1 cellular context compared by ENCODE assay signal in genomic region chr16:84699147-84699711, GRCh38.
A peak's percentile ranks its signal among the peaks of the same experiment; 100 is the strongest.
TF ChIP-seq lines count a peak whose summit lies in the region.

No MANE protein-coding gene starts in this region.

TF ChIP-seq in HepG2, 621 proteins besides CTCF, POLR2A, EP300 and RAD21 (continued from another document and continues in another):
- TF ChIP-seq KLF6 (CRISPR knock-in tag; IDR thresholded peaks at IDR 0.05) (0 out of 2 replicates have a peak, but pooled peaks have one; percentile 73), SMAD9 (CRISPR knock-in tag; IDR thresholded peaks at IDR 0.05) (peak; percentile 54; the same call in 1 of the 2 replicates), SMAD3 (CRISPR knock-in tag; IDR thresholded peaks at IDR 0.05) (0 out of 2 replicates have a peak, but pooled peaks have one; percentile 68), ZNF317 (CRISPR knock-in tag; IDR thresholded peaks at IDR 0.05) (peak; percentile 58; the same call in 1 of the 2 replicates), ZNF605 (CRISPR knock-in tag; IDR thresholded peaks at IDR 0.05) (peak; percentile 82; the same call in 1 of the 2 replicates), STAT6 (CRISPR knock-in tag; IDR thresholded peaks at IDR 0.05; ENCODE audit: borderline replicate concordance) (peak; percentile 80; the same call in 1 of the 2 replicates), MEIS1 (CRISPR knock-in tag; IDR thresholded peaks at IDR 0.05; ENCODE audit: borderline replicate concordance) (peak; percentile 93), KDM2A (CRISPR knock-in tag; IDR thresholded peaks at IDR 0.05; ENCODE audit: borderline replicate concordance, low read depth) (no peak; the same call in 1 of the 2 replicates), SMAD1 (CRISPR knock-in tag; IDR thresholded peaks at IDR 0.05; ENCODE audit: borderline replicate concordance, low read depth) (0 out of 2 replicates have a peak, but pooled peaks have one; percentile 68), THAP9 (CRISPR knock-in tag; IDR thresholded peaks at IDR 0.05; ENCODE audit: borderline replicate concordance) (peak; percentile 83), IRF2 (CRISPR knock-in tag; IDR thresholded peaks at IDR 0.05) (0 out of 2 replicates have a peak, but pooled peaks have one; percentile 9), MTA1 (CRISPR knock-in tag; IDR thresholded peaks at IDR 0.05; ENCODE audit: borderline replicate concordance) (no peak), ZZZ3 (CRISPR knock-in tag; IDR thresholded peaks at IDR 0.05; ENCODE audit: borderline replicate concordance) (peak; percentile 69), ZNF674 (CRISPR knock-in tag; IDR thresholded peaks at IDR 0.05; ENCODE audit: low read depth) (0 out of 2 replicates have a peak, but pooled peaks have one; percentile 59), TARDBP (CRISPR knock-in tag; IDR thresholded peaks at IDR 0.05) (no peak), HOXA5 (CRISPR knock-in tag; IDR thresholded peaks at IDR 0.05) (peak; percentile 84), ZNF430 (CRISPR knock-in tag; IDR thresholded peaks at IDR 0.05) (peak; percentile 63; the same call in 1 of the 2 replicates), ESRRA (CRISPR knock-in tag; IDR thresholded peaks at IDR 0.05; ENCODE audit: low read depth) (peak; percentile 39; the same call in 1 of the 2 replicates), ZNF230 (CRISPR knock-in tag; IDR thresholded peaks at IDR 0.05) (peak; percentile 49; the same call in 1 of the 2 replicates), MAX (IDR thresholded peaks at IDR 0.05) (peak; percentile 63; the same call in 1 of the 2 replicates), RBAK (CRISPR knock-in tag; IDR thresholded peaks at IDR 0.05) (no peak), TBX3 (IDR thresholded peaks at IDR 0.05; ENCODE audit: borderline replicate concordance) (peak; percentile 15; the same call in 1 of the 2 replicates), ZNF333 (CRISPR knock-in tag; IDR thresholded peaks at IDR 0.05; ENCODE audit: borderline replicate concordance) (0 out of 2 replicates have a peak, but pooled peaks have one; percentile 80), ZNF446 (CRISPR knock-in tag; IDR thresholded peaks at IDR 0.05) (peak; percentile 81; the same call in 1 of the 2 replicates), ZNF33B (CRISPR knock-in tag; IDR thresholded peaks at IDR 0.05) (peak; percentile 93; the same call in 1 of the 2 replicates), SATB2 (CRISPR knock-in tag; IDR thresholded peaks at IDR 0.05) (peak; percentile 81; the same call in 1 of the 2 replicates), ZFP36L2 (CRISPR knock-in tag; IDR thresholded peaks at IDR 0.05) (no peak), ZNF30 (CRISPR knock-in tag; IDR thresholded peaks at IDR 0.05) (0 out of 2 replicates have a peak, but pooled peaks have one; percentile 30), AKNA (CRISPR knock-in tag; IDR thresholded peaks at IDR 0.05; ENCODE audit: borderline replicate concordance) (0 out of 2 replicates have a peak, but pooled peaks have one; percentile 63), NFIC (IDR thresholded peaks at IDR 0.05; ENCODE audit: low read length) (no peak), CHCHD3 (CRISPR knock-in tag; IDR thresholded peaks at IDR 0.05) (0 out of 2 replicates have a peak, but pooled peaks have one; percentile 36), ASH2L (IDR thresholded peaks at IDR 0.05; ENCODE audit: insufficient read length, low read depth, low read length) (peak; percentile 80), ZFYVE20 (CRISPR knock-in tag; IDR thresholded peaks at IDR 0.05; ENCODE audit: borderline replicate concordance, low read depth) (no peak; the same call in 1 of the 2 replicates), GTF3A (CRISPR knock-in tag; conservative IDR thresholded peaks at IDR 0.05) (0 out of 2 replicates have a peak, but pooled peaks have one; percentile 21), TBX2 (CRISPR knock-in tag; IDR thresholded peaks at IDR 0.05; ENCODE audit: borderline replicate concordance) (peak; percentile 81; the same call in 1 of the 2 replicates), ZNF432 (CRISPR knock-in tag; IDR thresholded peaks at IDR 0.05; ENCODE audit: borderline replicate concordance) (no peak), POGK (CRISPR knock-in tag; conservative IDR thresholded peaks at IDR 0.05) (no peak), MAFG (CRISPR knock-in tag; IDR thresholded peaks at IDR 0.05) (no peak), TP53 (CRISPR knock-in tag; conservative IDR thresholded peaks at IDR 0.05) (peak; percentile 81; the same call in 1 of the 2 replicates), KDM5B (CRISPR knock-in tag; IDR thresholded peaks at IDR 0.05; ENCODE audit: borderline replicate concordance) (peak; percentile 90), CBX1 (IDR thresholded peaks at IDR 0.05; ENCODE audit: low read depth) (no peak), ZBTB7A (CRISPR knock-in tag; IDR thresholded peaks at IDR 0.05) (no peak), ZNF879 (CRISPR knock-in tag; IDR thresholded peaks at IDR 0.05) (0 out of 2 replicates have a peak, but pooled peaks have one; percentile 44), NFE2L1 (CRISPR knock-in tag; IDR thresholded peaks at IDR 0.05; ENCODE audit: borderline replicate concordance) (peak; percentile 68; the same call in 1 of the 2 replicates), THAP11 (CRISPR knock-in tag; IDR thresholded peaks at IDR 0.05) (no peak), CAMTA2 (CRISPR knock-in tag; IDR thresholded peaks at IDR 0.05; ENCODE audit: borderline replicate concordance) (peak; percentile 88; the same call in 1 of the 2 replicates), ATF6 (CRISPR knock-in tag; conservative IDR thresholded peaks at IDR 0.05) (no peak), ZSCAN21 (CRISPR knock-in tag; IDR thresholded peaks at IDR 0.05; ENCODE audit: borderline replicate concordance) (peak; percentile 54)
